ENCODE assay signal across 1 cellular context in the genomic region with DNA sequence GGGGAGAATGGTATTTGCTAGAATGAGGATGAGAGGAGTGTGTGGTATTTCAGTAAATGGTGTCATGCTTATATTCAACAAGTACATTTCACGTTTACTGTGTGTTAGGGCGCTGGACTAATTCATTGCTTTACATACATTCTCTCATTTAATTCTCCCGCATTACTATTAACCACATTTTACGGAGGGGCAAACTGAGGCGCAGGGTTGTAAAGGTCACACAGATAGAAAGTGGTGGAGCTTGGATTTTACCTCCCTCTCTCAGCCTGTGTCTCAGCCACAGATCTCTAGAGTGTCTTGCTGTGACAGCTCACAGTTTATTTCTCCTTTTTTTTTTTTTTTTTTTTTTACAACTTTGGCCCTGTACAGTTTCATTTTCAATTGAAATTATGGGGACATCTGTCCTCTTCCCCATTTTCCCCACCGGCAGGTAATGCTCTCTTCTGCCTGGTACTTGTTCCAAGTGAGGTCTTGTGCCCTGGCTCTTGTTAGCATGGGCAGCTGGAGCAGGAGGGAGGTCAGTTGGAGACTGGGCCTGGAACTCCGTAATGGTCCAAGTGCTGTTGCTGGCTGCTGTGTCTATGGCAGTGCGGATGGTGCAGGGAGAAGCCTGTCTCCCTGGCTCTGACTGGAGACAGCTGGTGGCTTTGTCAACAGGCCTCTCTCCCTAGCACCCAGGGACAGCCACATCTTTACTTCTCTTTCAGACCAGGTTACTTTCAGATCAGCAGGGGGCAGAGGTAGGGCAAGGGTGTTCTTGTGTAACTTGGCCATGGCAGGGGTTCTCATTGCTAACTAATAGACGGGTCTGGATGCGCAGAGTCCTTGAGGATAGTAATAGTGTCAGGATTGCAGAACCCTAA.
TF ChIP-seq lines count a peak whose summit lies in the region.

No MANE protein-coding gene starts in this region.

TF ChIP-seq in HepG2, 621 proteins besides CTCF, POLR2A, EP300 and RAD21 (continued from another document and continues in another):
- TF ChIP-seq RERE (CRISPR knock-in tag; IDR thresholded peaks at IDR 0.05; ENCODE audit: low read depth) (no peak), ZNF207 (IDR thresholded peaks at IDR 0.05; ENCODE audit: borderline replicate concordance) (no peak), PAF1 (CRISPR knock-in tag; IDR thresholded peaks at IDR 0.05) (no peak), ARID3A (IDR thresholded peaks at IDR 0.05; ENCODE audit: low read depth, low read length) (no peak), CHCHD3 (CRISPR knock-in tag; IDR thresholded peaks at IDR 0.05) (no peak), STAG1 (CRISPR knock-in tag; IDR thresholded peaks at IDR 0.05) (peak; percentile 54), IKZF4 (CRISPR knock-in tag; IDR thresholded peaks at IDR 0.05; ENCODE audit: borderline replicate concordance, low read depth, not compliant biosample characterization) (no peak), TEAD3 (CRISPR knock-in tag; optimal IDR thresholded peaks at IDR 0.05; ENCODE audit: borderline replicate concordance) (peak; percentile 45), MED13 (CRISPR knock-in tag; IDR thresholded peaks at IDR 0.05) (no peak), RBM22 (optimal IDR thresholded peaks at IDR 0.05; ENCODE audit: low read length) (no peak), NCOA5 (CRISPR knock-in tag; IDR thresholded peaks at IDR 0.05) (no peak), ZFP36 (IDR thresholded peaks at IDR 0.05; ENCODE audit: borderline replicate concordance, low read depth, low read length, partially characterized antibody) (no peak), MXI1 (IDR thresholded peaks at IDR 0.05; ENCODE audit: borderline replicate concordance, low read depth, low read length) (no peak), SIX4 (CRISPR knock-in tag; IDR thresholded peaks at IDR 0.05) (no peak), ZNF574 (CRISPR knock-in tag; IDR thresholded peaks at IDR 0.05) (0 out of 2 replicates have a peak, but pooled peaks have one; percentile 17), MYC (CRISPR knock-in tag; IDR thresholded peaks at IDR 0.05; ENCODE audit: borderline replicate concordance) (peak; percentile 38; the same call in 1 of the 2 replicates), TOE1 (CRISPR knock-in tag; IDR thresholded peaks at IDR 0.05) (no peak), ZBTB4 (CRISPR knock-in tag; IDR thresholded peaks at IDR 0.05; ENCODE audit: borderline replicate concordance) (0 out of 2 replicates have a peak, but pooled peaks have one; percentile 20), NR2F6 (IDR thresholded peaks at IDR 0.05) (no peak), NR2F6 (CRISPR knock-in tag; IDR thresholded peaks at IDR 0.05) (peak; percentile 40), ZNF781 (CRISPR knock-in tag; IDR thresholded peaks at IDR 0.05; ENCODE audit: borderline replicate concordance, not compliant biosample characterization) (no peak), NFIC (IDR thresholded peaks at IDR 0.05; ENCODE audit: low read length) (no peak), ZFP36L2 (CRISPR knock-in tag; IDR thresholded peaks at IDR 0.05) (no peak), SETDB1 (CRISPR knock-in tag; IDR thresholded peaks at IDR 0.05; ENCODE audit: borderline replicate concordance) (no peak), GABPB1 (CRISPR knock-in tag; IDR thresholded peaks at IDR 0.05) (0 out of 2 replicates have a peak, but pooled peaks have one; percentile 11)
- TF ChIP-seq, protein P1, sequence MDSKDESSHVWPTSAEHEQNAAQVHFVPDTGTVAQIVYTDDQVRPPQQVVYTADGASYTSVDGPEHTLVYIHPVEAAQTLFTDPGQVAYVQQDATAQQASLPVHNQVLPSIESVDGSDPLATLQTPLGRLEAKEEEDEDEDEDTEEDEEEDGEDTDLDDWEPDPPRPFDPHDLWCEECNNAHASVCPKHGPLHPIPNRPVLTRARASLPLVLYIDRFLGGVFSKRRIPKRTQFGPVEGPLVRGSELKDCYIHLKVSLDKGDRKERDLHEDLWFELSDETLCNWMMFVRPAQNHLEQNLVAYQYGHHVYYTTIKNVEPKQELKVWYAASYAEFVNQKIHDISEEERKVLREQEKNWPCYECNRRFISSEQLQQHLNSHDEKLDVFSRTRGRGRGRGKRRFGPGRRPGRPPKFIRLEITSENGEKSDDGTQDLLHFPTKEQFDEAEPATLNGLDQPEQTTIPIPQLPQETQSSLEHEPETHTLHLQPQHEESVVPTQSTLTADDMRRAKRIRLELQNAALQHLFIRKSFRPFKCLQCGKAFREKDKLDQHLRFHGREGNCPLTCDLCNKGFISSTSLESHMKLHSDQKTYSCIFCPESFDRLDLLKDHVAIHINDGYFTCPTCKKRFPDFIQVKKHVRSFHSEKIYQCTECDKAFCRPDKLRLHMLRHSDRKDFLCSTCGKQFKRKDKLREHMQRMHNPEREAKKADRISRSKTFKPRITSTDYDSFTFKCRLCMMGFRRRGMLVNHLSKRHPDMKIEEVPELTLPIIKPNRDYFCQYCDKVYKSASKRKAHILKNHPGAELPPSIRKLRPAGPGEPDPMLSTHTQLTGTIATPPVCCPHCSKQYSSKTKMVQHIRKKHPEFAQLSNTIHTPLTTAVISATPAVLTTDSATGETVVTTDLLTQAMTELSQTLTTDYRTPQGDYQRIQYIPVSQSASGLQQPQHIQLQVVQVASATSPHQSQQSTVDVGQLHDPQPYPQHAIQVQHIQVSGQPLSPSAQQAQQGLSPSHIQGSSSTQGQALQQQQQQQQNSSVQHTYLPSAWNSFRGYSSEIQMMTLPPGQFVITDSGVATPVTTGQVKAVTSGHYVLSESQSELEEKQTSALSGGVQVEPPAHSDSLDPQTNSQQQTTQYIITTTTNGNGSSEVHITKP (CRISPR knock-in tag; IDR thresholded peaks at IDR 0.05; ENCODE audit: low read depth) = no peak
- TF ChIP-seq, protein P2, sequence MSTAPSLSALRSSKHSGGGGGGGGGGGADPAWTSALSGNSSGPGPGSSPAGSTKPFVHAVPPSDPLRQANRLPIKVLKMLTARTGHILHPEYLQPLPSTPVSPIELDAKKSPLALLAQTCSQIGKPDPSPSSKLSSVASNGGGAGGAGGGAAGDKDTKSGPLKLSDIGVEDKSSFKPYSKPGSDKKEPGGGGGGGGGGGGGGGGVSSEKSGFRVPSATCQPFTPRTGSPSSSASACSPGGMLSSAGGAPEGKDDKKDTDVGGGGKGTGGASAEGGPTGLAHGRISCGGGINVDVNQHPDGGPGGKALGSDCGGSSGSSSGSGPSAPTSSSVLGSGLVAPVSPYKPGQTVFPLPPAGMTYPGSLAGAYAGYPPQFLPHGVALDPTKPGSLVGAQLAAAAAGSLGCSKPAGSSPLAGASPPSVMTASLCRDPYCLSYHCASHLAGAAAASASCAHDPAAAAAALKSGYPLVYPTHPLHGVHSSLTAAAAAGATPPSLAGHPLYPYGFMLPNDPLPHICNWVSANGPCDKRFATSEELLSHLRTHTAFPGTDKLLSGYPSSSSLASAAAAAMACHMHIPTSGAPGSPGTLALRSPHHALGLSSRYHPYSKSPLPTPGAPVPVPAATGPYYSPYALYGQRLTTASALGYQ (CRISPR knock-in tag; IDR thresholded peaks at IDR 0.05) = no peak
- TF ChIP-seq, protein P3, sequence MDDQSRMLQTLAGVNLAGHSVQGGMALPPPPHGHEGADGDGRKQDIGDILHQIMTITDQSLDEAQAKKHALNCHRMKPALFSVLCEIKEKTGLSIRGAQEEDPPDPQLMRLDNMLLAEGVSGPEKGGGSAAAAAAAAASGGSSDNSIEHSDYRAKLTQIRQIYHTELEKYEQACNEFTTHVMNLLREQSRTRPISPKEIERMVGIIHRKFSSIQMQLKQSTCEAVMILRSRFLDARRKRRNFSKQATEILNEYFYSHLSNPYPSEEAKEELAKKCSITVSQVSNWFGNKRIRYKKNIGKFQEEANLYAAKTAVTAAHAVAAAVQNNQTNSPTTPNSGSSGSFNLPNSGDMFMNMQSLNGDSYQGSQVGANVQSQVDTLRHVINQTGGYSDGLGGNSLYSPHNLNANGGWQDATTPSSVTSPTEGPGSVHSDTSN (CRISPR knock-in tag; IDR thresholded peaks at IDR 0.05; ENCODE audit: borderline replicate concordance) = no peak
- TF ChIP-seq, protein P4, sequence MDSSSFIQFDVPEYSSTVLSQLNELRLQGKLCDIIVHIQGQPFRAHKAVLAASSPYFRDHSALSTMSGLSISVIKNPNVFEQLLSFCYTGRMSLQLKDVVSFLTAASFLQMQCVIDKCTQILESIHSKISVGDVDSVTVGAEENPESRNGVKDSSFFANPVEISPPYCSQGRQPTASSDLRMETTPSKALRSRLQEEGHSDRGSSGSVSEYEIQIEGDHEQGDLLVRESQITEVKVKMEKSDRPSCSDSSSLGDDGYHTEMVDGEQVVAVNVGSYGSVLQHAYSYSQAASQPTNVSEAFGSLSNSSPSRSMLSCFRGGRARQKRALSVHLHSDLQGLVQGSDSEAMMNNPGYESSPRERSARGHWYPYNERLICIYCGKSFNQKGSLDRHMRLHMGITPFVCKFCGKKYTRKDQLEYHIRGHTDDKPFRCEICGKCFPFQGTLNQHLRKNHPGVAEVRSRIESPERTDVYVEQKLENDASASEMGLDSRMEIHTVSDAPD (CRISPR knock-in tag; IDR thresholded peaks at IDR 0.05) = no peak
